In the genomic region with DNA sequence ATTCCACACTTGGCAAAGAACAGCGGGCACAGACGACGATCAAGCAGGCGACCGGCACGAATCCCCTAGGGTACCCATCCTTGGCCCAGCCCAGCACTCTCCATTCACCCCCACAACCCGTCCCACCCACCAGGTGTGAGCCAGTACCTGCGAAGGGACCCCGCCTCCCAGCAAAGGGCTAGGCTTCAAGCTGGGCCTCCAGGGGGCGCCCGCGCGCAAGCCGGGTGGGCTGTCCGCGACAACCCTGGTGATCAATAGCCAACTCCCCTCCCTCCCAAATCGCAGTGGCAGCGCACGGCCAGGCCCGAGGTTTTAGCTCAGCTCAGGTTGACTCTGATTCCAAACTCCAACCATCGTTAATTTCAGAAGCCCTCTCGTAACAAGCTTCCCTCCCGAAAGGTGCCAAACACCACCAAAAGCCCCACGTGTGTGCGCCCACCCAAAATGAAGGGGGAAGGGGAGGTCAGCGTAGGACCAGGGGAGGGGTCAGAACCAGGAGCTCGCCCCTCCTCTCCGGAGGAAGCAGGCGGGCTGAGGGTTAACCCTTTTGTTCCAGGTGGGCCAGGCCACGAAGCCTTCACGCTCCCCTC, we compare ENCODE assay signal across 8 cellular contexts. TPM values are rescaled to one million over a fixed set of nuclear protein-coding genes. Genes with fewer than 3 reads are reported as not detected.
A peak's percentile ranks its signal among the peaks of the same experiment; 100 is the strongest.
DNase-seq lines count a peak whose midpoint lies in the region; ATAC-seq, FAIRE-seq and TF ChIP-seq lines count a peak whose summit lies in the region.

No MANE protein-coding gene starts in this region.

- ATAC-seq in HG02763 (IDR thresholded peaks at IDR 0.05; ENCODE audit: unreplicated experiment) (no peak), GM19452 (IDR thresholded peaks at IDR 0.05; ENCODE audit: unreplicated experiment) (no peak)

- H3K27me3 ChIP-seq in SU-DHL-6 (ENCODE audit: low read length) (no peaks in the 10 kb centered on the region), iPS DF 6.9 (ENCODE audit: control insufficient read depth, insufficient read depth, low read length) (no peaks in the 10 kb centered on the region), small intestine (ENCODE audit: control insufficient read depth in 2 of 2, insufficient read depth in 2 of 2, low read length in 2 of 2) (peaks cover 0 to 6% of the 10 kb centered on the region in 2 donors)

- H3K4me1 ChIP-seq in iPS DF 6.9 (ENCODE audit: control insufficient read depth, insufficient read depth, low read length) (no peaks in the 10 kb centered on the region; the same call in 1 of the 2 replicates), small intestine (ENCODE audit: control insufficient read depth in 2 of 2, insufficient read depth in 1 of 2, low read depth in 1 of 2, low read length in 1 of 2) (peaks cover 2 to 3% of the 10 kb centered on the region in 2 donors)

- no peaks in the 10 kb centered on the region for H3F3A ChIP-seq in SU-DHL-6 (ENCODE audit: insufficient read depth)

- H4K20me1 ChIP-seq in SU-DHL-6 (ENCODE audit: low read depth, low read length) = no peaks in the 10 kb centered on the region

- no peak overlapping the region for H3K4me2 ChIP-seq in SU-DHL-6 (ENCODE audit: low read depth, low read length, poor library complexity, severe bottlenecking)

- H3K4me3 ChIP-seq in SU-DHL-6 (ENCODE audit: insufficient read depth, low read length, poor library complexity, severe bottlenecking) (no peak overlapping the region), iPS DF 6.9 (ENCODE audit: low read length) (peak overlapping the region; percentile 87), small intestine (ENCODE audit: low read depth in 1 of 2, low read length in 2 of 2) (peak overlapping the region in 1 of 2 donors; percentile 36)

- no peak overlapping the region for H2AFZ ChIP-seq in SU-DHL-6 (ENCODE audit: low read depth, low read length, severe bottlenecking)

- H3K27ac ChIP-seq in SU-DHL-6 (ENCODE audit: low read depth, low read length) = no peak overlapping the region
- H3K27ac ChIP-seq in iPS DF 6.9 (ENCODE audit: low read length) = no peak overlapping the region
- H3K27ac ChIP-seq in small intestine (ENCODE audit: low read depth in 1 of 2, low read length in 1 of 2) = no peak overlapping the region

- H3K9me3 ChIP-seq in SU-DHL-6 (ENCODE audit: insufficient read depth, low read length) = no peaks in the 10 kb centered on the region
- H3K9me3 ChIP-seq in iPS DF 6.9 (ENCODE audit: control insufficient read depth, insufficient read depth, low read length) = no peaks in the 10 kb centered on the region
- H3K9me3 ChIP-seq in small intestine (ENCODE audit: control insufficient read depth, low read depth) = no peaks in the 10 kb centered on the region

- H3K9me2 ChIP-seq in SU-DHL-6 (replicated peaks; ENCODE audit: insufficient read depth, low read length) = no peaks in the 10 kb centered on the region

- no peak for FAIRE-seq in D721Med (lab: Jason Lieb, UNC)
- FAIRE-seq in small intestine (lab: Jason Lieb, UNC) = no peak

- DNase-seq in D721Med (ENCODE audit: insufficient read length, low spot score) (peak; percentile 85), KBM-7 (peak; percentile 24), amygdala (lab: John Stamatoyannopoulos, UW) (peak in 32 of 56 donors; percentile 3 to 70 (median 16)), iPS DF 6.9 (ENCODE audit: low read depth, low spot score) (peak; percentile 79), small intestine (peak; percentile 38)

- peak; percentile 59 for TF ChIP-seq CTCF in D721Med (IDR thresholded peaks at IDR 0.05; ENCODE audit: insufficient read depth, missing control alignments)
- peak; percentile 82 for TF ChIP-seq CTCF in SU-DHL-6 (IDR thresholded peaks at IDR 0.05; ENCODE audit: insufficient read depth, low read length, poor library complexity, severe bottlenecking)

- H3K79me2 ChIP-seq in SU-DHL-6 (ENCODE audit: insufficient read depth, low read length) = no peaks in the 10 kb centered on the region

- in situ Hi-C loops in KBM-7 (cut with MboI; ENCODE audit: low pct_unique_long_range_greater_than_20kb, low sequenced_read_pairs) = no loop called here

- no peaks in the 10 kb centered on the region for H3K36me3 ChIP-seq in SU-DHL-6 (ENCODE audit: low read length)
- H3K36me3 ChIP-seq in iPS DF 6.9 (ENCODE audit: control insufficient read depth, insufficient read depth, low read length) = no peaks in the 10 kb centered on the region
- no peaks in the 10 kb centered on the region for H3K36me3 ChIP-seq in small intestine (ENCODE audit: control insufficient read depth in 2 of 2, insufficient read depth in 2 of 2, low read length in 2 of 2)

- H3K9ac ChIP-seq in SU-DHL-6 (ENCODE audit: low read length) = no peak overlapping the region

- no CpG with 5 or more reads among the region's 31 CpGs for WGBS in iPS DF 6.9 (ENCODE audit: insufficient coverage, insufficient read length)
- 1 to 2% (median 1%) methylated on average over 31 of the region's 31 CpGs for WGBS in small intestine, 3 donors

RNA-seq across cellular contexts. Expression of a gene that starts 2.1 kb away (rescaled TPM):
- polyA plus RNA-seq in small intestine = under 1 TPM in 1 of 3 donors, not detected in 2; 0.06 TPM

RNA-seq across cellular contexts. Expression of a gene that starts 32.0 kb away (rescaled TPM):
- 10 to 100 TPM in 1 of 3 donors, 1 to 10 TPM in 2; 4.1 to 15.3 (median 5.6) TPM for polyA plus RNA-seq in small intestine

Comparison
In these comparisons a context has a peak if more than half of its experiments do, and no peak if none do; other contexts are left out.
1. DNase-seq: peak in every context shown above with its lines; median percentile 85 in D721Med; 79 in iPS DF 6.9; 38 in small intestine; 24 in KBM-7; 16 in amygdala.